ENCODE assay signal across 9 cellular contexts in the genomic region with DNA sequence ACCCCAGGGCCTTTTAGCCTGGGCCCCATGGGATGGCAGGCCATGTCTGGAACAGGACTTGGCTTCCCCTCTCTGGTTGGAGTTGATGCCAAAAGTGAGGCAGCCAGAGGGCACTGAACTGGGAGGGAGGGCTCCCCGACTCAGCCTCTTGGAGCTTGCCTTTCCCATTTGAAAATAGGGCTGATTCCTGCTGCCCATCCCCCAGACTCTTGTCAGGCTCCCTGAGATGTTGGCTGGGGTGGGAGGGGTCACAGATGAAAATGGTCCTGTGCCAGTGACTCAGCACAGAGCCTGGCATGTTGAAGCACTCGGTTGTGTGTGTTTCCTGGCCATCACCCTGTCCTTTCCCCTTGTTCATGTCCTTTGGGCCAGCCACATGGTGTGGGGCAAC. TPM values are rescaled to one million over a fixed set of nuclear protein-coding genes. Genes with fewer than 3 reads are reported as not detected.
DNase-seq lines count a peak whose midpoint lies in the region; ATAC-seq and TF ChIP-seq lines count a peak whose summit lies in the region.
"Had no signal": no experiment of that assay in that cellular context is flagged by ENCODE, and none has a peak within 500 bp of the region (broad histone marks: within the 10 kb centered on the region; RNA-seq: fewer than 3 reads in every experiment).

No MANE protein-coding gene starts in this region.

- H3K9ac ChIP-seq in OCI-LY1 (ENCODE audit: low read length) (no peak overlapping the region), endodermal cell (ENCODE audit: extremely low read depth, low read length, poor library complexity, severe bottlenecking) (no peak overlapping the region)

- H3K9me2 ChIP-seq in OCI-LY1 (ENCODE audit: low read depth, low read length), result no peaks in the 10 kb centered on the region

- H3K4me3 Mint-ChIP-seq in osteocyte (ENCODE audit: unreplicated experiment) (no peak overlapping the region), endodermal cell (no peak overlapping the region)

- no peak overlapping the region for H2AFZ ChIP-seq in OCI-LY1 (ENCODE audit: low read length)

- H3K4me2 ChIP-seq in OCI-LY1 (ENCODE audit: low read length), result peak overlapping the region; percentile 43; the same call in 1 of the 2 replicates

- no peak for TF ChIP-seq POLR2A in esophagus muscularis mucosa (IDR thresholded peaks at IDR 0.05; ENCODE audit: low read depth)

- no peak for TF ChIP-seq EP300 in esophagus muscularis mucosa (IDR thresholded peaks at IDR 0.05)

- no peaks in the 10 kb centered on the region for H3K27me3 ChIP-seq in OCI-LY1 (ENCODE audit: insufficient read depth, low read length)
- H3K27me3 ChIP-seq in esophagus muscularis mucosa, result no peaks in the 10 kb centered on the region
- no peaks in the 10 kb centered on the region for H3K27me3 ChIP-seq in endodermal cell (ENCODE audit: control insufficient read depth, insufficient read depth, low read length, poor library complexity, severe bottlenecking)

- 33% methylated on average over 1 of the region's 2 CpGs for WGBS in esophagus muscularis mucosa
- 78 to 86% methylated on average over 1 to 2 of the region's 2 CpGs for WGBS in endodermal cell (ENCODE audit: insufficient coverage in 1 of 2, insufficient read length in 1 of 2), 2 experiments

- ATAC-seq in GM21619 (IDR thresholded peaks at IDR 0.05; ENCODE audit: unreplicated experiment), result no peak
- ATAC-seq in GM21786 (IDR thresholded peaks at IDR 0.05; ENCODE audit: unreplicated experiment), result no peak

- TF ChIP-seq CTCF in OCI-LY1 (IDR thresholded peaks at IDR 0.05; ENCODE audit: low read length) (no peak), esophagus muscularis mucosa (IDR thresholded peaks at IDR 0.05) (no peak), osteocyte (IDR thresholded peaks at IDR 0.05) (no peak), endodermal cell (conservative IDR thresholded peaks at IDR 0.05) (no peak)

- H3K4me1 Mint-ChIP-seq in osteocyte (ENCODE audit: unreplicated experiment) (peaks cover 40% of the 10 kb centered on the region), endodermal cell (peaks cover 28% of the 10 kb centered on the region)

- intact Hi-C loops in esophagus muscularis mucosa (cut with DNase I), result no loop called here

- H3K27ac Mint-ChIP-seq in osteocyte (ENCODE audit: unreplicated experiment) (peak overlapping the region; percentile 88), endodermal cell (no peak overlapping the region)

- H3K9me3 ChIP-seq in OCI-LY1 (ENCODE audit: low read length), result no peaks in the 10 kb centered on the region
- no peaks in the 10 kb centered on the region for H3K9me3 ChIP-seq in esophagus muscularis mucosa
- no peaks in the 10 kb centered on the region for H3K9me3 ChIP-seq in endodermal cell (ENCODE audit: control insufficient read depth, low read length)

- H3K79me2 ChIP-seq in OCI-LY1 (ENCODE audit: insufficient read depth, low read length), result no peaks in the 10 kb centered on the region

- H3K36me3 ChIP-seq in OCI-LY1 (ENCODE audit: insufficient read depth, low read length), result peaks cover 30% of the 10 kb centered on the region
- peaks cover 0 to 12% (median 2%) of the 10 kb centered on the region in 4 donors for H3K36me3 ChIP-seq in esophagus muscularis mucosa
- peaks cover 25% of the 10 kb centered on the region for H3K36me3 ChIP-seq in endodermal cell (ENCODE audit: control insufficient read depth, insufficient read depth, low read length)

- peaks cover 6% of the 10 kb centered on the region for H3K36me3 Mint-ChIP-seq in osteocyte (ENCODE audit: unreplicated experiment)
- H3K36me3 Mint-ChIP-seq in endodermal cell (ENCODE audit: low read depth), result peaks cover 22% of the 10 kb centered on the region

- DNase-seq in AG20443 (ENCODE audit: low spot score), result peak; percentile 22
- no peak for DNase-seq in esophagus muscularis mucosa (ENCODE audit: extremely low spot score)
- DNase-seq in osteocyte (ENCODE audit: extremely low spot score, unreplicated experiment), result no peak
- DNase-seq in endodermal cell, result no peak
- DNase-seq in 8988T, result no peak

- no peaks in the 10 kb centered on the region for H4K20me1 ChIP-seq in OCI-LY1 (ENCODE audit: insufficient read depth, low read length)

- H3K9me3 Mint-ChIP-seq in osteocyte (ENCODE audit: unreplicated experiment) (no peaks in the 10 kb centered on the region), endodermal cell (no peaks in the 10 kb centered on the region)
- H3K9me3 Mint-ChIP-seq: activated CD4-positive, alpha-beta T cell treated with anti-CD3 and anti-CD28 coated beads, Interleukin-2, amount 10 ng/mL, durations not matched to agents 24 days and 14 days had no signal

- H3K4me1 ChIP-seq in OCI-LY1 (ENCODE audit: insufficient read depth, low read length, severe bottlenecking) (peaks cover 20% of the 10 kb centered on the region), esophagus muscularis mucosa (peaks cover 29 to 46% (median 41%) of the 10 kb centered on the region in 4 donors), endodermal cell (ENCODE audit: control insufficient read depth, insufficient read depth, low read length) (peaks cover 17% of the 10 kb centered on the region)

- H3F3A ChIP-seq in OCI-LY1 (ENCODE audit: insufficient read depth, low read length), result no peaks in the 10 kb centered on the region

- H3K27me3 Mint-ChIP-seq in osteocyte (ENCODE audit: unreplicated experiment), result no peaks in the 10 kb centered on the region
- H3K27me3 Mint-ChIP-seq in endodermal cell (ENCODE audit: insufficient read depth), result no peaks in the 10 kb centered on the region
- H3K27me3 Mint-ChIP-seq: activated CD4-positive, alpha-beta T cell treated with anti-CD3 and anti-CD28 coated beads, Interleukin-2, amount 10 ng/mL, durations not matched to agents 24 days and 14 days had no signal

- H3K4me3 ChIP-seq in OCI-LY1 (ENCODE audit: low read depth, low read length, poor library complexity, severe bottlenecking) (no peak overlapping the region), esophagus muscularis mucosa (peak overlapping the region; percentile 27 to 51 (median 32)), endodermal cell (ENCODE audit: low read length) (no peak overlapping the region)

- no peak overlapping the region for H3K27ac ChIP-seq in OCI-LY1 (ENCODE audit: low read depth, low read length, poor library complexity, severe bottlenecking)
- peak overlapping the region; percentile 65 to 77 (median 66) for H3K27ac ChIP-seq in esophagus muscularis mucosa (replicated peaks in 1 of 4)
- H3K27ac ChIP-seq in endodermal cell (ENCODE audit: low read depth, low read length), result no peak overlapping the region

RNA-seq across cellular contexts. Expression of a gene that starts 6.6 kb away (rescaled TPM):
- total RNA-seq in esophagus muscularis mucosa (1 to 10 TPM; 6.4 to 8.9 (median 7.4) TPM), osteocyte (11.9 and 12.7 TPM in 2 replicates), endodermal cell (10 to 100 TPM; 15.9 to 24.5 TPM)
- polyA plus RNA-seq in endodermal cell (2013, experiment 1 of 2), result 9.0 TPM
- polyA plus RNA-seq in endodermal cell (2013, experiment 2 of 2), result 8.2 TPM

RNA-seq across cellular contexts. Expression of a gene that starts 34.7 kb away (rescaled TPM):
- total RNA-seq in esophagus muscularis mucosa, result 1 to 10 TPM; 3.3 to 6.4 (median 4.3) TPM
- total RNA-seq in osteocyte, result 23.5 and 24.1 TPM in 2 replicates
- 10 to 100 TPM; 21.9 to 33.5 TPM for total RNA-seq in endodermal cell
- 19.6 TPM for polyA plus RNA-seq in endodermal cell (2013, experiment 1 of 2)
- polyA plus RNA-seq in endodermal cell (2013, experiment 2 of 2), result 13.5 TPM

Comparison
In these comparisons a context has a peak if more than half of its experiments do, and no peak if none do; other contexts are left out.
1. H3K27ac ChIP-seq: peak in esophagus muscularis mucosa (4 of 4); none in OCI-LY1 (single experiment) and endodermal cell (single experiment).
2. H3K4me3 ChIP-seq: peak in esophagus muscularis mucosa (4 of 4); none in OCI-LY1 (single experiment) and endodermal cell (single experiment).